ENCODE assay signal across 24 cellular contexts in the genomic region with DNA sequence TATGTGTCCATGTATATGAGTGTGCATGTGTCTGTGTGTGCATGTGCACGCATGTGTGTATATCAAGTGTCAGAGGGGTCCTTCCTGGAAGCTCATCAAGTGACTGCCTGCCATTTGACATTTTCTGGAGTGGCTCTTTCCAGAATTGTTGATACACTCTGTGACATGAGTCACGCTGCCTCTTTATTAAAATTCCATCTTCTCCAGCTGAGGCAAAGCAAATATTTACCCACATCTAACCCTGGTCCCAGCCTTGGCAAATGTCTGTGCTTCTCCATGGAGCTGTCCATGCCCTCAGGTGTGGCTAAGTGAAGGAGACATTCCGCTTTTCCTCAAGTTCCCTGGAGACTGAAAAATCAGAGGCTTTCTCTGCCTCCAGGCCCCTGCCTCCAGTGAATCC.
DNase-seq lines count a peak whose midpoint lies in the region; ATAC-seq, FAIRE-seq and TF ChIP-seq lines count a peak whose summit lies in the region.
"Had no signal": no experiment of that assay in that cellular context is flagged by ENCODE, and none has a peak within 500 bp of the region (broad histone marks: within the 10 kb centered on the region; RNA-seq: fewer than 3 reads in every experiment).

No MANE protein-coding gene starts in this region.

- no peak overlapping the region for H3K4me2 ChIP-seq in SK-N-SH
- H3K4me2 ChIP-seq: BLaER1 treated with 17β-estradiol and CSF1 and Interleukin-3, amounts not matched to agents 10 nM and 100 nM had no signal

- POLR2A ChIA-PET in SK-N-SH (lab: Yijun Ruan, JAX): no interaction called here

- H3K9ac ChIP-seq in SK-N-SH: no peak overlapping the region
- H3K9ac ChIP-seq: BLaER1 treated with 17β-estradiol and CSF1 and Interleukin-3, amounts not matched to agents 10 nM and 100 nM had no signal

- no peak overlapping the region for H3K27ac ChIP-seq in SK-N-SH (ENCODE audit: low read depth in 2 of 2, low read length in 1 of 2)
- H3K27ac ChIP-seq: BLaER1 treated with 17β-estradiol and CSF1 and Interleukin-3, amounts not matched to agents 10 nM and 100 nM; dorsolateral prefrontal cortex; psoas muscle; skin epidermis had no signal

- H3K4me1 Mint-ChIP-seq in HFFc6 (ENCODE audit: low read depth): peaks cover 12% of the 10 kb centered on the region
- H3K4me1 Mint-ChIP-seq: neural crest cell had no signal

- peaks cover 8% of the 10 kb centered on the region for H3K27me3 Mint-ChIP-seq in HFFc6 (ENCODE audit: insufficient read depth)

- no peak for DNase-seq in SK-N-SH
- peak; percentile 82 for DNase-seq in NCI-H510A treated with DMSO at 0.1 percent for 48 hours (lab: John Stamatoyannopoulos, UW)
- no peak for DNase-seq in HFFc6
- DNase-seq in foreskin melanocyte: no peak
- DNase-seq: activated CD4-positive, alpha-beta T cell treated with anti-CD3 and anti-CD28 coated beads, Interleukin-2, amount 50 U/mL, for 48 hours; activated naive CD4-positive, alpha-beta T cell; activated T-cell treated with anti-CD3 and anti-CD28 coated beads for 4 hours; amniotic stem cell; dorsolateral prefrontal cortex; erythroblast; psoas muscle; SIG-M5; stimulated activated CD4-positive, alpha-beta T cell treated with anti-CD3 and anti-CD28 coated beads, Interleukin-2, amount 100 ng/mL, for 48 hours had no signal

- no peaks in the 10 kb centered on the region for H4K20me1 ChIP-seq in SK-N-SH (ENCODE audit: insufficient read depth)
- H4K20me1 ChIP-seq: BLaER1 treated with 17β-estradiol and CSF1 and Interleukin-3, amounts not matched to agents 10 nM and 100 nM had no signal

- no peaks in the 10 kb centered on the region for H3K79me2 ChIP-seq in SK-N-SH (ENCODE audit: insufficient read depth)

- ATAC-seq in SK-N-SH treated with all-trans-retinoic acid at 6 μM for 48 hours: no peak; the same call in 2 of the 3 replicates
- ATAC-seq in HG03175 (IDR thresholded peaks at IDR 0.05; ENCODE audit: unreplicated experiment): no peak
- ATAC-seq in GM19452 (IDR thresholded peaks at IDR 0.05; ENCODE audit: unreplicated experiment): no peak
- ATAC-seq: GM12878, psoas muscle had no signal

- no peak overlapping the region for H3K4me3 ChIP-seq in SK-N-SH (ENCODE audit: low read depth in 2 of 2, low read length in 1 of 2)
- H3K4me3 ChIP-seq: BLaER1 treated with 17β-estradiol and CSF1 and Interleukin-3, amounts not matched to agents 10 nM and 100 nM; dorsolateral prefrontal cortex; GM12878; psoas muscle; skin epidermis had no signal

- no peak overlapping the region for H3K4me3 Mint-ChIP-seq in HFFc6
- H3K4me3 Mint-ChIP-seq: neural crest cell had no signal

- H3F3A ChIP-seq in SK-N-SH (replicated peaks; ENCODE audit: insufficient read depth): no peaks in the 10 kb centered on the region

- no peaks in the 10 kb centered on the region for H3K36me3 Mint-ChIP-seq in HFFc6 (ENCODE audit: low read depth)

- no peak overlapping the region for H3K27ac Mint-ChIP-seq in HFFc6

- H3K27me3 ChIP-seq in SK-N-SH (ENCODE audit: insufficient read depth): no peaks in the 10 kb centered on the region
- H3K27me3 ChIP-seq: BLaER1 treated with 17β-estradiol and CSF1 and Interleukin-3, amounts not matched to agents 10 nM and 100 nM; dorsolateral prefrontal cortex had no signal

- FAIRE-seq in islet of Langerhans (lab: Jason Lieb, UNC): peak; percentile 96
- FAIRE-seq: frontal cortex, GM12878, H1, urothelium cell line had no signal

- H2AFZ ChIP-seq in SK-N-SH (ENCODE audit: low read depth): no peak overlapping the region

- no peaks in the 10 kb centered on the region for H3K4me1 ChIP-seq in SK-N-SH (ENCODE audit: control insufficient read depth in 1 of 2, insufficient read depth in 2 of 2, low read depth in 1 of 2, low read length in 1 of 2)
- H3K4me1 ChIP-seq: psoas muscle had no signal

- no peaks in the 10 kb centered on the region for H3K9me2 ChIP-seq in SK-N-SH

- H3K36me3 ChIP-seq in SK-N-SH (replicated peaks in 1 of 2; ENCODE audit: control insufficient read depth in 1 of 2, insufficient read depth in 2 of 2, low read length in 1 of 2): no peaks in the 10 kb centered on the region
- H3K36me3 ChIP-seq: BLaER1 treated with 17β-estradiol and CSF1 and Interleukin-3, amounts not matched to agents 10 nM and 100 nM had no signal

- H3K9me3 ChIP-seq in SK-N-SH: no peaks in the 10 kb centered on the region
- H3K9me3 ChIP-seq: BLaER1 treated with 17β-estradiol and CSF1 and Interleukin-3, amounts not matched to agents 10 nM and 100 nM; psoas muscle had no signal

- no peaks in the 10 kb centered on the region for H3K9me3 Mint-ChIP-seq in HFFc6

- TF ChIP-seq RAD21 in SK-N-SH (IDR thresholded peaks at IDR 0.05; ENCODE audit: low read length): no peak

- TF ChIP-seq EP300 in SK-N-SH (IDR thresholded peaks at IDR 0.05; ENCODE audit: borderline replicate concordance in 1 of 2, low read depth in 1 of 2, low read length in 1 of 2): no peak

- CTCF ChIA-PET in SK-N-SH (lab: Yijun Ruan, JAX): interaction anchor here (3.2 kb wide), 1 partner anchor 25 kb away, joined by 11 read pairs; no protein-coding TSS in a partner anchor

- TF ChIP-seq CTCF in SK-N-SH (IDR thresholded peaks at IDR 0.05) (no peak), HFFc6 (IDR thresholded peaks at IDR 0.05) (no peak)

- 78% methylated on average over 3 of the region's 3 CpGs for WGBS in SK-N-SH (ENCODE audit: low lambda C conversion rate)

TF ChIP-seq in SK-N-SH, 30 proteins besides CTCF, POLR2A, EP300 and RAD21 (continues in another document):
- no peak for TF ChIP-seq SIN3A (IDR thresholded peaks at IDR 0.05; ENCODE audit: borderline replicate concordance, low read depth, low read length)
- TF ChIP-seq, protein P1, sequence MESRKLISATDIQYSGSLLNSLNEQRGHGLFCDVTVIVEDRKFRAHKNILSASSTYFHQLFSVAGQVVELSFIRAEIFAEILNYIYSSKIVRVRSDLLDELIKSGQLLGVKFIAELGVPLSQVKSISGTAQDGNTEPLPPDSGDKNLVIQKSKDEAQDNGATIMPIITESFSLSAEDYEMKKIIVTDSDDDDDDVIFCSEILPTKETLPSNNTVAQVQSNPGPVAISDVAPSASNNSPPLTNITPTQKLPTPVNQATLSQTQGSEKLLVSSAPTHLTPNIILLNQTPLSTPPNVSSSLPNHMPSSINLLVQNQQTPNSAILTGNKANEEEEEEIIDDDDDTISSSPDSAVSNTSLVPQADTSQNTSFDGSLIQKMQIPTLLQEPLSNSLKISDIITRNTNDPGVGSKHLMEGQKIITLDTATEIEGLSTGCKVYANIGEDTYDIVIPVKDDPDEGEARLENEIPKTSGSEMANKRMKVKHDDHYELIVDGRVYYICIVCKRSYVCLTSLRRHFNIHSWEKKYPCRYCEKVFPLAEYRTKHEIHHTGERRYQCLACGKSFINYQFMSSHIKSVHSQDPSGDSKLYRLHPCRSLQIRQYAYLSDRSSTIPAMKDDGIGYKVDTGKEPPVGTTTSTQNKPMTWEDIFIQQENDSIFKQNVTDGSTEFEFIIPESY (IDR thresholded peaks at IDR 0.05; ENCODE audit: borderline replicate concordance, low read depth): no peak

TF ChIP-seq in SK-N-SH treated with all-trans-retinoic acid at 6 μM for 48 hours, 23 proteins besides CTCF, POLR2A, EP300 and RAD21:
- TF ChIP-seq, protein P2, sequence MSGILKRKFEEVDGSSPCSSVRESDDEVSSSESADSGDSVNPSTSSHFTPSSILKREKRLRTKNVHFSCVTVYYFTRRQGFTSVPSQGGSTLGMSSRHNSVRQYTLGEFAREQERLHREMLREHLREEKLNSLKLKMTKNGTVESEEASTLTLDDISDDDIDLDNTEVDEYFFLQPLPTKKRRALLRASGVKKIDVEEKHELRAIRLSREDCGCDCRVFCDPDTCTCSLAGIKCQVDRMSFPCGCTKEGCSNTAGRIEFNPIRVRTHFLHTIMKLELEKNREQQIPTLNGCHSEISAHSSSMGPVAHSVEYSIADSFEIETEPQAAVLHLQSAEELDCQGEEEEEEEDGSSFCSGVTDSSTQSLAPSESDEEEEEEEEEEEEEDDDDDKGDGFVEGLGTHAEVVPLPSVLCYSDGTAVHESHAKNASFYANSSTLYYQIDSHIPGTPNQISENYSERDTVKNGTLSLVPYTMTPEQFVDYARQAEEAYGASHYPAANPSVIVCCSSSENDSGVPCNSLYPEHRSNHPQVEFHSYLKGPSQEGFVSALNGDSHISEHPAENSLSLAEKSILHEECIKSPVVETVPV (CRISPR knock-in tag; IDR thresholded peaks at IDR 0.05): no peak
- TF ChIP-seq, protein P3, sequence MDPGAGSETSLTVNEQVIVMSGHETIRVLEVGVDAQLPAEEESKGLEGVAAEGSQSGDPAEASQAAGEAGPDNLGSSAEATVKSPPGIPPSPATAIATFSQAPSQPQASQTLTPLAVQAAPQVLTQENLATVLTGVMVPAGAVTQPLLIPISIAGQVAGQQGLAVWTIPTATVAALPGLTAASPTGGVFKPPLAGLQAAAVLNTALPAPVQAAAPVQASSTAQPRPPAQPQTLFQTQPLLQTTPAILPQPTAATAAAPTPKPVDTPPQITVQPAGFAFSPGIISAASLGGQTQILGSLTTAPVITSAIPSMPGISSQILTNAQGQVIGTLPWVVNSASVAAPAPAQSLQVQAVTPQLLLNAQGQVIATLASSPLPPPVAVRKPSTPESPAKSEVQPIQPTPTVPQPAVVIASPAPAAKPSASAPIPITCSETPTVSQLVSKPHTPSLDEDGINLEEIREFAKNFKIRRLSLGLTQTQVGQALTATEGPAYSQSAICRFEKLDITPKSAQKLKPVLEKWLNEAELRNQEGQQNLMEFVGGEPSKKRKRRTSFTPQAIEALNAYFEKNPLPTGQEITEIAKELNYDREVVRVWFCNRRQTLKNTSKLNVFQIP (CRISPR knock-in tag; IDR thresholded peaks at IDR 0.05; ENCODE audit: borderline replicate concordance, low read depth): no peak
- TF ChIP-seq ZNF8 (CRISPR knock-in tag; IDR thresholded peaks at IDR 0.05) (no peak), RARB (CRISPR knock-in tag; IDR thresholded peaks at IDR 0.05) (no peak), TCF4 (CRISPR knock-in tag; IDR thresholded peaks at IDR 0.05; ENCODE audit: borderline replicate concordance) (no peak), ZNF565 (CRISPR knock-in tag; conservative IDR thresholded peaks at IDR 0.05; ENCODE audit: low read depth) (no peak)
- TF ChIP-seq, protein P4, sequence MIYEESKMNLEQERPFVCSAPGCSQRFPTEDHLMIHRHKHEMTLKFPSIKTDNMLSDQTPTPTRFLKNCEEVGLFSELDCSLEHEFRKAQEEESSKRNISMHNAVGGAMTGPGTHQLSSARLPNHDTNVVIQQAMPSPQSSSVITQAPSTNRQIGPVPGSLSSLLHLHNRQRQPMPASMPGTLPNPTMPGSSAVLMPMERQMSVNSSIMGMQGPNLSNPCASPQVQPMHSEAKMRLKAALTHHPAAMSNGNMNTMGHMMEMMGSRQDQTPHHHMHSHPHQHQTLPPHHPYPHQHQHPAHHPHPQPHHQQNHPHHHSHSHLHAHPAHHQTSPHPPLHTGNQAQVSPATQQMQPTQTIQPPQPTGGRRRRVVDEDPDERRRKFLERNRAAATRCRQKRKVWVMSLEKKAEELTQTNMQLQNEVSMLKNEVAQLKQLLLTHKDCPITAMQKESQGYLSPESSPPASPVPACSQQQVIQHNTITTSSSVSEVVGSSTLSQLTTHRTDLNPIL (CRISPR knock-in tag; IDR thresholded peaks at IDR 0.05; ENCODE audit: low read depth): no peak
